ENCODE assay signal across 9 cellular contexts in the genomic region with DNA sequence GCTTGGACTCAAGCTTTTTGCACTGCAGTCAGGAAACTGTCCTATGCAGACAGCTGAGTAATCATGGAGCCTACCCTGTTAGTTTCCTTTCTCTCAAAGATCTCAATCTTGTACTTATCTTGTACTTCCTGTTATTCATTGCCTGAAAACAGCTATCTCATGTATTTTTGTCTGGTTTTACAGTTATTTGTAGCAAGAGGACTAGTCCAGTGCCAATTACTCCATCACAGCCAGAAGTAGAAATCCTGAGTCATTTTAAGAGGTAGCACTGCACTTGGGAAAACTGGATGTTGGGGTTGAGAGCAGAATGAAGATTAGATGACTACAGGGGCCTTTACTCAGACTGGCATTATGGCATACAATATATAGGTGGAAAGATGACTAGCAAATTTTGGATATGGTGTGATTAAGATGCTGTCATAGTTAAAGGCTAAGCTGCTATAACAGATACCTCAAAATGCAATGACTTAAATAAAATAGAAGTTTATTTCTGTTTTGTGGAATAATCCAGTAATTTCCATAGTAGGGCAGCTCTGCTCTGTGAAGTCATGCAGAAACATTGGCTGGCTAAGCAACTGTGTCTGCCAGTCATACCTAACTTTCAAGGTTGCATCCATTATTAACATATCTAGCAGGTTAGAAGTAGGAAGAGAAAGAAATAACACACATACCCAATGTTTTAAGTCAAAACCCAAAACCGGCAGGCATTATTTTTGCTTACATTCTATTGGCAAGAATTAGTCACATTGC. TPM values are rescaled to one million over a fixed set of nuclear protein-coding genes. Genes with fewer than 3 reads are reported as not detected.
A peak's percentile ranks its signal among the peaks of the same experiment; 100 is the strongest.
DNase-seq lines count a peak whose midpoint lies in the region; ATAC-seq and TF ChIP-seq lines count a peak whose summit lies in the region.
"Had no signal": no experiment of that assay in that cellular context is flagged by ENCODE, and none has a peak within 500 bp of the region (broad histone marks: within the 10 kb centered on the region; RNA-seq: fewer than 3 reads in every experiment).

No MANE protein-coding gene starts in this region.

- H3K27me3 Mint-ChIP-seq in activated naive CD4-positive, alpha-beta T cell treated with anti-CD3 and anti-CD28 coated beads, Interleukin-2, amount 50 U/mL, for 24 hours: no peaks in the 10 kb centered on the region

- no peaks in the 10 kb centered on the region for H3K9me3 ChIP-seq in WERI-Rb-1 (ENCODE audit: severe bottlenecking)

- peaks cover 20% of the 10 kb centered on the region for H3K4me1 Mint-ChIP-seq in activated naive CD4-positive, alpha-beta T cell treated with anti-CD3 and anti-CD28 coated beads, Interleukin-2, amount 50 U/mL, for 24 hours

- peak overlapping the region; percentile 11 for H3K4me3 Mint-ChIP-seq in activated naive CD4-positive, alpha-beta T cell treated with anti-CD3 and anti-CD28 coated beads, Interleukin-2, amount 50 U/mL, for 24 hours
- H3K4me3 Mint-ChIP-seq: neural crest cell had no signal

- H3K27ac Mint-ChIP-seq in activated naive CD4-positive, alpha-beta T cell treated with anti-CD3 and anti-CD28 coated beads, Interleukin-2, amount 50 U/mL, for 24 hours: peak overlapping the region; percentile 91

- no peak overlapping the region for H3K27ac ChIP-seq in WERI-Rb-1

- ATAC-seq in stimulated activated naive CD8-positive, alpha-beta T cell treated with anti-CD3 and anti-CD28 coated beads, Interleukin-15, Interleukin-2, amounts not matched to agents 100 U/mL and 50 U/mL, for 24 hours: peak; percentile 82
- ATAC-seq in GM19452 (IDR thresholded peaks at IDR 0.05; ENCODE audit: unreplicated experiment): no peak

- H3K9me3 Mint-ChIP-seq in activated naive CD4-positive, alpha-beta T cell treated with anti-CD3 and anti-CD28 coated beads, Interleukin-2, amount 50 U/mL, for 24 hours: peaks cover 4% of the 10 kb centered on the region
- H3K9me3 Mint-ChIP-seq: neural crest cell had no signal

- TF ChIP-seq CTCF in WERI-Rb-1 (IDR thresholded peaks at IDR 0.05; ENCODE audit: low read depth, low read length): no peak

- H3K4me3 ChIP-seq in WERI-Rb-1 (ENCODE audit: low read depth, low read length): no peak overlapping the region

- no peak for DNase-seq in activated naive CD4-positive, alpha-beta T cell treated with anti-CD3 and anti-CD28 coated beads, Interleukin-2, amount 50 U/mL, for 16 hours
- DNase-seq in M059J (ENCODE audit: low read depth) (peak; percentile 60), dermis blood vessel endothelial cell (peak; percentile 86), WERI-Rb-1 (no peak)
- DNase-seq in stimulated activated naive CD8-positive, alpha-beta T cell treated with anti-CD3 and anti-CD28 coated beads, Interleukin-15, Interleukin-2, amounts not matched to agents 100 U/mL and 50 U/mL, for 24 hours: peak; percentile 13
- no peak for DNase-seq in activated CD8-positive, alpha-beta memory T cell treated with anti-CD3 and anti-CD28 coated beads for 24 hours

- H3K36me3 Mint-ChIP-seq in activated naive CD4-positive, alpha-beta T cell treated with anti-CD3 and anti-CD28 coated beads, Interleukin-2, amount 50 U/mL, for 24 hours: no peaks in the 10 kb centered on the region

- no peaks in the 10 kb centered on the region for H3K27me3 ChIP-seq in WERI-Rb-1 (ENCODE audit: insufficient read depth, low read depth, severe bottlenecking)

- no peaks in the 10 kb centered on the region for H3K36me3 ChIP-seq in WERI-Rb-1

RNA-seq across cellular contexts. Expression of a gene that starts 21.1 kb away (rescaled TPM):
- total RNA-seq in M059J (2014; rRNA removed; shearing (Covaris generic)): 61.5 and 79.2 TPM in 2 replicates
- 125 and 183 TPM in 2 replicates for total RNA-seq in dermis blood vessel endothelial cell

RNA-seq across cellular contexts. Expression of a gene that starts 39.3 kb away (rescaled TPM):
- 6.7 and 14.6 TPM in 2 replicates for total RNA-seq in M059J (2014; rRNA removed; shearing (Covaris generic))
- total RNA-seq in dermis blood vessel endothelial cell: 25.4 and 31.8 TPM in 2 replicates

Comparison
In these comparisons a context has a peak if more than half of its experiments do, and no peak if none do; other contexts are left out.
1. DNase-seq: peak in M059J (single experiment), dermis blood vessel endothelial cell (single experiment) and stimulated activated naive CD8-positive, alpha-beta T cell treated with anti-CD3 and anti-CD28 coated beads, Interleukin-15, Interleukin-2, amounts not matched to agents 100 U/mL and 50 U/mL, for 24 hours (single experiment); none in activated naive CD4-positive, alpha-beta T cell treated with anti-CD3 and anti-CD28 coated beads, Interleukin-2, amount 50 U/mL, for 16 hours (single experiment), WERI-Rb-1 (single experiment) and activated CD8-positive, alpha-beta memory T cell treated with anti-CD3 and anti-CD28 coated beads for 24 hours (single experiment).